ENCODE assay signal across 1 cellular context in the genomic region with DNA sequence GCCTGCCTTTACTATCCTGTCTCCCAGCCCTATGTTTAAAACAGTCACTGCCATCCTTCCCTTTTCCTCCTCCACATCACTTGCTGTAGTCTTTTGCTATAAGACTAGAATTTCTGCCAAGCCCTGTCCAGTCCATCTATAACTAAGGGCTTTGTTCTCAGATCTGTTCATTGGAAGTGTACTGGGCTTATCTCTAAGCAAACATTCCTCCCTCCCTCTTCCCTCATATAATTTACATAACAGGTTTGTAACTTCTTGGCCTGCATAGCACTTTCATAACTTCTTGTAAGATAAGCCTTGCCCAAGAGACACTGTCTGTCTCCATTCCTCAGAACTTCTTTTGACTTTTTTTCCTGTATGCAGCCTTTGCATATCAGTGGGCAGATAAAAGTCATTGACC.
TF ChIP-seq lines count a peak whose summit lies in the region.

No MANE protein-coding gene starts in this region.

TF ChIP-seq in HepG2, 621 proteins besides CTCF, POLR2A, EP300 and RAD21 (continued from another document):
- TF ChIP-seq HOXA9 (CRISPR knock-in tag; IDR thresholded peaks at IDR 0.05; ENCODE audit: borderline replicate concordance) = no peak
- TF ChIP-seq ZNF329 (CRISPR knock-in tag; IDR thresholded peaks at IDR 0.05; ENCODE audit: low read depth) = no peak
